In genomic region chr12:95339086-95339788, GRCh38 we compare ENCODE assay signal across 18 cellular contexts.
"Had no signal": no experiment of that assay in that cellular context is flagged by ENCODE, and none has a peak within 500 bp of the region (broad histone marks: within the 10 kb centered on the region; RNA-seq: fewer than 3 reads in every experiment).

No MANE protein-coding gene starts in this region.

- DNase-seq: activated CD4-positive, alpha-beta T cell treated with anti-CD3 and anti-CD28 coated beads for 4 hours; activated CD8-positive, alpha-beta memory T cell treated with anti-CD3 and anti-CD28 coated beads, Interleukin-2, amount 50 U/mL, for 4 hours; activated CD8-positive, alpha-beta T cell treated with anti-CD3 and anti-CD28 coated beads, Interleukin-2, amount 10 ng/mL, durations not matched to agents 7 days and 5 days; activated gamma-delta T cell treated with Interleukin-2 at 50 U/mL for 16 hours; activated naive CD8-positive, alpha-beta T cell treated with anti-CD3 and anti-CD28 coated beads for 36 hours; activated T-cell treated with anti-CD3 and anti-CD28 coated beads, Interleukin-2, amount 50 U/mL, for 72 hours; amygdala; cortex of kidney; effector CD4-positive, alpha-beta T cell; gastrocnemius medialis; heart right ventricle; naive thymus-derived CD4-positive, alpha-beta T cell; stimulated activated CD4-positive, alpha-beta T cell treated with anti-CD3 and anti-CD28 coated beads, Interleukin-2, amount 100 ng/mL, for 48 hours; T-helper 2 cell; thyroid gland had no signal

- H3K27ac ChIP-seq: thyroid gland had no signal

- H3K9me3 ChIP-seq: gastrocnemius medialis, thyroid gland had no signal

- H3K27me3 ChIP-seq: gastrocnemius medialis, heart right ventricle, thyroid gland had no signal

- ATAC-seq: activated CD8-positive, alpha-beta T cell treated with anti-CD3 and anti-CD28 coated beads, Interleukin-2, amount 10 ng/mL, durations not matched to agents 7 days and 5 days; activated T-cell treated with anti-CD3 and anti-CD28 coated beads, Interleukin-2, amount 50 U/mL, for 72 hours; naive thymus-derived CD4-positive, alpha-beta T cell; stimulated activated memory B cell treated with anti-CD40 and anti-IgM and Interleukin-4, amounts not matched to agents 10 μg/mL and 1 μg/mL and 100 μg/mL, for 72 hours; WTC11 had no signal

- H3K4me3 ChIP-seq: gastrocnemius medialis, heart right ventricle, lung, thyroid gland had no signal

- H3K36me3 ChIP-seq: gastrocnemius medialis, heart right ventricle, thyroid gland had no signal
